ENCODE assay signal across 22 cellular contexts in genomic region chr17:67834634-67835033, GRCh38. TPM values are rescaled to one million over a fixed set of nuclear protein-coding genes. Genes with fewer than 3 reads are reported as not detected.
A peak's percentile ranks its signal among the peaks of the same experiment; 100 is the strongest.
DNase-seq lines count a peak whose midpoint lies in the region; ATAC-seq and TF ChIP-seq lines count a peak whose summit lies in the region.
"Had no signal": no experiment of that assay in that cellular context is flagged by ENCODE, and none has a peak within 500 bp of the region (broad histone marks: within the 10 kb centered on the region; RNA-seq: fewer than 3 reads in every experiment).

No MANE protein-coding gene starts in this region.

- peaks cover 49% of the 10 kb centered on the region for H3F3A ChIP-seq in GM23248 (ENCODE audit: insufficient read depth)

- H3K4me3 ChIP-seq in GM23248 (no peak overlapping the region), neutrophil (ENCODE audit: low read depth in 1 of 2, low read length in 1 of 2) (no peak overlapping the region), mammary epithelial cell (replicated peaks in 1 of 3; ENCODE audit: insufficient read depth in 1 of 3, low read depth in 2 of 3, low read length in 3 of 3) (no peak overlapping the region), tibial nerve (no peak overlapping the region)
- H3K4me3 ChIP-seq: GM23338, skin epidermis, stomach, thyroid gland had no signal

- H3K79me2 ChIP-seq in GM23248 (ENCODE audit: insufficient read depth) (peaks cover 95% of the 10 kb centered on the region), mammary epithelial cell (ENCODE audit: insufficient read depth, low read length) (peaks cover 96% of the 10 kb centered on the region)

- peaks cover 0 to 1% (median 0%) of the 10 kb centered on the region in 3 donors for H3K27me3 Mint-ChIP-seq in CD14-positive monocyte (ENCODE audit: low read depth in 3 of 3)
- no peaks in the 10 kb centered on the region for H3K27me3 Mint-ChIP-seq in activated T-helper 17 cell treated with anti-CD3 and anti-CD28 coated beads, Interleukin-2, amount 50 U/mL, for 72 hours
- H3K27me3 Mint-ChIP-seq: activated CD4-positive, alpha-beta T cell treated with anti-CD3 and anti-CD28 coated beads, Interleukin-2, amount 10 ng/mL, durations not matched to agents 7 days and 5 days; naive B cell had no signal

- 77 to 84% methylated on average over 2 of the region's 2 CpGs for WGBS in GM23248 (ENCODE audit: low coverage in 1 of 2, low lambda C conversion rate in 2 of 2, missing lambda C conversion rate in 2 of 2), 2 experiments
- WGBS in mammary epithelial cell (ENCODE audit: low coverage, missing lambda C conversion rate) = 95% methylated on average over 2 of the region's 2 CpGs
- 94 to 96% methylated on average over 2 of the region's 2 CpGs for WGBS in tibial nerve, 2 donors

- DNase-seq in CD14-positive monocyte (ENCODE audit: low spot score) = no peak
- peak; percentile 9 for DNase-seq in GM23248
- no peak for DNase-seq in mammary epithelial cell
- no peak for DNase-seq in tibial nerve (ENCODE audit: low spot score in 2 of 2)
- DNase-seq: activated CD4-positive, alpha-beta T cell treated with anti-CD3 and anti-CD28 coated beads, Interleukin-2, amount 10 ng/mL, durations not matched to agents 7 days and 5 days; central memory CD4-positive, alpha-beta T cell; hypothalamus; Kasumi-1; naive B cell; NCI-H146; NCI-H446 treated with DMSO at 0.1 percent for 48 hours; OCI-M1; stomach; thyroid gland had no signal

- CTCF ChIA-PET in mammary epithelial cell (lab: Charles Lee; ENCODE audit: low non-redundant PET) = no interaction called here

- intact Hi-C loops in CD14-positive monocyte (cut with micrococcal nuclease) = no loop called here
- intact Hi-C loops in mammary epithelial cell (cut with micrococcal nuclease) = no loop called here

- no peak for TF ChIP-seq EP300 in tibial nerve (IDR thresholded peaks at IDR 0.05)

- peak overlapping the region in 6 of 7 donors; percentile 1 to 86 (median 62) for H3K27ac Mint-ChIP-seq in CD14-positive monocyte
- no peak overlapping the region for H3K27ac Mint-ChIP-seq in activated T-helper 17 cell treated with anti-CD3 and anti-CD28 coated beads, Interleukin-2, amount 50 U/mL, for 72 hours
- H3K27ac Mint-ChIP-seq: activated CD4-positive, alpha-beta T cell treated with anti-CD3 and anti-CD28 coated beads, Interleukin-2, amount 10 ng/mL, durations not matched to agents 7 days and 5 days had no signal

- no peak overlapping the region for H3K4me3 Mint-ChIP-seq in CD14-positive monocyte
- H3K4me3 Mint-ChIP-seq in activated T-helper 17 cell treated with anti-CD3 and anti-CD28 coated beads, Interleukin-2, amount 50 U/mL, for 72 hours = no peak overlapping the region
- H3K4me3 Mint-ChIP-seq: activated CD4-positive, alpha-beta T cell treated with anti-CD3 and anti-CD28 coated beads, Interleukin-2, amount 10 ng/mL, durations not matched to agents 7 days and 5 days; GM23338 had no signal

- ATAC-seq in activated T-helper 17 cell treated with anti-CD3 and anti-CD28 coated beads, Interleukin-2, amount 50 U/mL, for 72 hours (replicated peaks) = peak; percentile 56
- ATAC-seq in HG02759 (IDR thresholded peaks at IDR 0.05; ENCODE audit: unreplicated experiment) = no peak
- ATAC-seq: SK-N-SH treated with all-trans-retinoic acid at 6 μM for 48 hours had no signal

- peaks cover 51% of the 10 kb centered on the region for H3K4me1 Mint-ChIP-seq in CD14-positive monocyte
- H3K4me1 Mint-ChIP-seq in activated T-helper 17 cell treated with anti-CD3 and anti-CD28 coated beads, Interleukin-2, amount 50 U/mL, for 72 hours = peaks cover 49% of the 10 kb centered on the region

- H3K9me2 ChIP-seq in GM23248 (ENCODE audit: insufficient read depth) = no peaks in the 10 kb centered on the region

- H3K27ac ChIP-seq in GM23248 (no peak overlapping the region), neutrophil (peak overlapping the region; percentile 4), mammary epithelial cell (ENCODE audit: insufficient read depth, low read depth, low read length) (no peak overlapping the region), tibial nerve (no peak overlapping the region)
- H3K27ac ChIP-seq: C4-2B, skin epidermis, stomach, thyroid gland, VCaP had no signal

- H3K36me3 ChIP-seq in GM23248 (ENCODE audit: low read depth) (no peaks in the 10 kb centered on the region), neutrophil (no peaks in the 10 kb centered on the region), mammary epithelial cell (ENCODE audit: insufficient read depth, low read length) (no peaks in the 10 kb centered on the region), tibial nerve (peaks cover 0 to 2% (median 0%) of the 10 kb centered on the region in 3 donors)
- H3K36me3 ChIP-seq: stomach, thyroid gland had no signal

- BruUV-seq in mammary epithelial cell (replicated peaks; lab: Mats Ljungman, UMichigan) = no TSS peak

- no peaks in the 10 kb centered on the region for H3K9me3 Mint-ChIP-seq in CD14-positive monocyte
- H3K9me3 Mint-ChIP-seq in activated T-helper 17 cell treated with anti-CD3 and anti-CD28 coated beads, Interleukin-2, amount 50 U/mL, for 72 hours = no peaks in the 10 kb centered on the region
- H3K9me3 Mint-ChIP-seq: activated CD4-positive, alpha-beta T cell treated with anti-CD3 and anti-CD28 coated beads, Interleukin-2, amount 10 ng/mL, durations not matched to agents 7 days and 5 days; GM23338; naive B cell had no signal

- H3K27me3 ChIP-seq in GM23248 (replicated peaks; ENCODE audit: insufficient read depth) (no peaks in the 10 kb centered on the region), neutrophil (no peaks in the 10 kb centered on the region), mammary epithelial cell (ENCODE audit: insufficient read depth, low read length) (no peaks in the 10 kb centered on the region), tibial nerve (no peaks in the 10 kb centered on the region)
- H3K27me3 ChIP-seq: stomach, thyroid gland had no signal

- dilution Hi-C loops in mammary epithelial cell (cut with HindIII; ENCODE audit: low sequenced_read_pairs) = no loop called here

- H3K4me2 ChIP-seq in GM23248 (ENCODE audit: unreplicated experiment) (no peak overlapping the region), mammary epithelial cell (ENCODE audit: insufficient read depth, low read depth, low read length) (no peak overlapping the region)
- H3K4me2 ChIP-seq: GM23338 had no signal

- no peak for TF ChIP-seq POLR2A in tibial nerve (IDR thresholded peaks at IDR 0.05)

- no peak for TF ChIP-seq CTCF in CD14-positive monocyte (IDR thresholded peaks at IDR 0.05)
- no peak for TF ChIP-seq CTCF in neutrophil (IDR thresholded peaks at IDR 0.05)
- no peak for TF ChIP-seq CTCF in mammary epithelial cell (conservative IDR thresholded peaks at IDR 0.05 in 1 of 2, IDR thresholded peaks at IDR 0.05 in 1 of 2; ENCODE audit: extremely low read depth in 1 of 2, insufficient read depth in 1 of 2, low read depth in 1 of 2, low read length in 2 of 2)
- TF ChIP-seq CTCF in tibial nerve (IDR thresholded peaks at IDR 0.05) = no peak

- peaks cover 2 to 13% of the 10 kb centered on the region in 2 donors for H3K36me3 Mint-ChIP-seq in CD14-positive monocyte
- peaks cover 16% of the 10 kb centered on the region for H3K36me3 Mint-ChIP-seq in activated T-helper 17 cell treated with anti-CD3 and anti-CD28 coated beads, Interleukin-2, amount 50 U/mL, for 72 hours (ENCODE audit: low read depth)

- peaks cover 53% of the 10 kb centered on the region for H3K4me1 ChIP-seq in GM23248 (ENCODE audit: insufficient read depth)
- peaks cover 0 to 4% of the 10 kb centered on the region in 2 experiments for H3K4me1 ChIP-seq in neutrophil (ENCODE audit: control insufficient read depth in 1 of 2, insufficient read depth in 1 of 2, low read depth in 1 of 2, low read length in 1 of 2)
- peaks cover 15% of the 10 kb centered on the region for H3K4me1 ChIP-seq in mammary epithelial cell (ENCODE audit: insufficient read depth, low read length)
- peaks cover 0 to 72% (median 22%) of the 10 kb centered on the region in 4 donors for H3K4me1 ChIP-seq in tibial nerve

- no peaks in the 10 kb centered on the region for H3K9me3 ChIP-seq in GM23248 (ENCODE audit: low read depth)
- no peaks in the 10 kb centered on the region for H3K9me3 ChIP-seq in neutrophil
- H3K9me3 ChIP-seq in mammary epithelial cell (replicated peaks; ENCODE audit: insufficient read depth, low read length) = no peaks in the 10 kb centered on the region
- H3K9me3 ChIP-seq in tibial nerve = no peaks in the 10 kb centered on the region
- H3K9me3 ChIP-seq: stomach, thyroid gland had no signal

- in situ Hi-C loops in GM23248 (cut with MboI) (no loop called here), mammary epithelial cell (cut with MboI; ENCODE audit: low sequenced_read_pairs in 2 of 2) (no loop called here)

- H3K9ac ChIP-seq in GM23248 = no peak overlapping the region
- no peak overlapping the region for H3K9ac ChIP-seq in mammary epithelial cell (ENCODE audit: insufficient read depth, low read length)

- no peak overlapping the region for H2AFZ ChIP-seq in GM23248
- H2AFZ ChIP-seq in mammary epithelial cell (ENCODE audit: low read depth, low read length) = no peak overlapping the region
- H2AFZ ChIP-seq: GM23338 had no signal

- H4K20me1 ChIP-seq in GM23248 (ENCODE audit: insufficient read depth) = peaks cover 10% of the 10 kb centered on the region
- H4K20me1 ChIP-seq in mammary epithelial cell (ENCODE audit: insufficient read depth, low read length) = no peaks in the 10 kb centered on the region

RNA-seq across cellular contexts. Expression of gene BPTF, which starts 9.3 kb away (rescaled TPM):
- polyA plus RNA-seq in CD14-positive monocyte (1 to 10 TPM; 1.9 to 4.5 TPM), GM23248 (2016; fragmentation: Nextera tagmentation; extraction: Ambion mirVana) (11.4 and 15.6 TPM in 2 replicates), mammary epithelial cell (45.4 TPM)
- 18.2 and 26.9 TPM in 2 replicates for total RNA-seq in GM23248 (2014; rRNA removed; shearing (Covaris generic))
- total RNA-seq in activated T-helper 17 cell treated with anti-CD3 and anti-CD28 coated beads, Interleukin-2, amount 50 U/mL, for 72 hours = 10 to 100 TPM; 73.7 to 86.4 TPM
- total RNA-seq in mammary epithelial cell (10 to 100 TPM; 54.1 to 54.3 TPM), tibial nerve (100 to 1,000 TPM in 3 of 4 donors, 10 to 100 TPM in 1; 72.8 to 124 (median 113) TPM)
- 81.5 TPM for polyA minus RNA-seq in mammary epithelial cell
